ENCODE assay signal across 17 cellular contexts in genomic region chr5:151026674-151027073, GRCh38. TPM values are rescaled to one million over a fixed set of nuclear protein-coding genes. Genes with fewer than 3 reads are reported as not detected.
DNase-seq lines count a peak whose midpoint lies in the region; ATAC-seq and TF ChIP-seq lines count a peak whose summit lies in the region.
"Had no signal": no experiment of that assay in that cellular context is flagged by ENCODE, and none has a peak within 500 bp of the region (broad histone marks: within the 10 kb centered on the region; RNA-seq: fewer than 3 reads in every experiment).

No MANE protein-coding gene starts in this region.

- H3K4me1 ChIP-seq in esophagus (ENCODE audit: control insufficient read depth in 2 of 2, insufficient read depth in 2 of 2, low read length in 1 of 2), result peaks cover 2 to 31% of the 10 kb centered on the region in 2 donors
- peaks cover 0 to 44% (median 17%) of the 10 kb centered on the region in 4 donors for H3K4me1 ChIP-seq in right lobe of liver
- peaks cover 28 to 73% (median 54%) of the 10 kb centered on the region in 4 donors for H3K4me1 ChIP-seq in stomach

- WGBS in esophagus, 2 donors, result 74 to 81% methylated on average over 7 of the region's 7 CpGs
- 44% methylated on average over 3 of the region's 7 CpGs for WGBS in right lobe of liver (ENCODE audit: insufficient coverage, low coverage, low lambda C conversion rate, missing lambda C conversion rate)
- WGBS in stomach, 5 donors, result 60 to 83% (median 72%) methylated on average over 7 of the region's 7 CpGs

- TF ChIP-seq CTCF in right lobe of liver (IDR thresholded peaks at IDR 0.05) (no peak), stomach (IDR thresholded peaks at IDR 0.05) (no peak), dorsolateral prefrontal cortex (IDR thresholded peaks at IDR 0.05 in 54 of 56, conservative IDR thresholded peaks at IDR 0.05 in 2 of 56; ENCODE audit: low read depth in 1 of 56, partially characterized antibody in 56 of 56) (no peak)

- peaks cover 35% of the 10 kb centered on the region for H3K4me1 Mint-ChIP-seq in activated T-helper 17 cell treated with anti-CD3 and anti-CD28 coated beads, Interleukin-2, amount 50 U/mL, for 72 hours
- H3K4me1 Mint-ChIP-seq: H9 had no signal

- H3K27me3 ChIP-seq in esophagus (ENCODE audit: control insufficient read depth in 1 of 2, insufficient read depth in 2 of 2, low read length in 2 of 2) (no peaks in the 10 kb centered on the region), right lobe of liver (no peaks in the 10 kb centered on the region), stomach (no peaks in the 10 kb centered on the region), dorsolateral prefrontal cortex (no peaks in the 10 kb centered on the region), MG63 (no peaks in the 10 kb centered on the region)
- H3K27me3 ChIP-seq: body of pancreas had no signal

- no peak for TF ChIP-seq EP300 in stomach (IDR thresholded peaks at IDR 0.05)

- H3K4me3 ChIP-seq in esophagus (ENCODE audit: low read depth in 1 of 2, low read length in 2 of 2) (no peak overlapping the region), right lobe of liver (no peak overlapping the region), stomach (peak overlapping the region in 2 of 4 donors; percentile 7 to 66), dorsolateral prefrontal cortex (no peak overlapping the region), MG63 (no peak overlapping the region)
- H3K4me3 ChIP-seq: body of pancreas had no signal

- no peak overlapping the region for H3K4me3 Mint-ChIP-seq in activated T-helper 17 cell treated with anti-CD3 and anti-CD28 coated beads, Interleukin-2, amount 50 U/mL, for 72 hours
- H3K4me3 Mint-ChIP-seq: H9 had no signal

- ATAC-seq in activated T-helper 17 cell treated with anti-CD3 and anti-CD28 coated beads, Interleukin-2, amount 50 U/mL, for 72 hours (replicated peaks), result no peak
- ATAC-seq in right lobe of liver, result peak in 2 of 4 donors; percentile 3 to 7
- ATAC-seq: body of pancreas, Panc1 had no signal

- peaks cover 11 to 49% of the 10 kb centered on the region in 2 donors for H3K36me3 ChIP-seq in esophagus (ENCODE audit: control insufficient read depth in 2 of 2, insufficient read depth in 2 of 2, low read length in 1 of 2)
- H3K36me3 ChIP-seq in right lobe of liver, result peaks cover 0 to 55% (median 28%) of the 10 kb centered on the region in 4 donors
- peaks cover 50 to 88% (median 70%) of the 10 kb centered on the region in 4 donors for H3K36me3 ChIP-seq in stomach
- peaks cover 32% of the 10 kb centered on the region for H3K36me3 ChIP-seq in MG63

- peaks cover 83% of the 10 kb centered on the region for H3K36me3 Mint-ChIP-seq in activated T-helper 17 cell treated with anti-CD3 and anti-CD28 coated beads, Interleukin-2, amount 50 U/mL, for 72 hours (ENCODE audit: low read depth)

- TF ChIP-seq POLR2A in right lobe of liver (IDR thresholded peaks at IDR 0.05), result peak; percentile 11
- no peak for TF ChIP-seq POLR2A in stomach (IDR thresholded peaks at IDR 0.05)

- peak overlapping the region; percentile 60 for H3K27ac Mint-ChIP-seq in activated T-helper 17 cell treated with anti-CD3 and anti-CD28 coated beads, Interleukin-2, amount 50 U/mL, for 72 hours
- H3K27ac Mint-ChIP-seq: H9 had no signal

- H3K9me3 Mint-ChIP-seq in activated T-helper 17 cell treated with anti-CD3 and anti-CD28 coated beads, Interleukin-2, amount 50 U/mL, for 72 hours, result no peaks in the 10 kb centered on the region
- H3K9me3 Mint-ChIP-seq: H9 had no signal

- intact Hi-C loops in right lobe of liver (cut with DNase I), result no loop called here
- intact Hi-C loops in stomach (cut with DNase I; ENCODE audit: low total_unique reads), result no loop called here
- intact Hi-C loops in dorsolateral prefrontal cortex (cut with DNase I), result no loop called here

- H3K27ac ChIP-seq in esophagus (ENCODE audit: low read depth in 2 of 2, low read length in 1 of 2) (peak overlapping the region; percentile 12 to 44), right lobe of liver (peak overlapping the region; percentile 17 to 48 (median 21)), stomach (peak overlapping the region in 4 of 5 donors; percentile 57 to 88 (median 84)), dorsolateral prefrontal cortex (peak overlapping the region in 3 of 59 donors; percentile 8 to 44 (median 36))

- no peaks in the 10 kb centered on the region for H3K27me3 Mint-ChIP-seq in activated T-helper 17 cell treated with anti-CD3 and anti-CD28 coated beads, Interleukin-2, amount 50 U/mL, for 72 hours

- peak in 1 of 3 donors; percentile 43 for DNase-seq in right lobe of liver
- no peak for DNase-seq in stomach
- no peak for DNase-seq in central memory CD4-positive, alpha-beta T cell
- DNase-seq in dorsolateral prefrontal cortex, result no peak
- no peak for DNase-seq in MG63
- DNase-seq: activated effector memory CD4-positive, alpha-beta T cell treated with anti-CD3 and anti-CD28 coated beads, Interleukin-2, amount 50 U/mL, for 16 hours; AML-193; body of pancreas; effector CD8-positive, alpha-beta T cell; GF-D8; H9; NCI-H2081 treated with DMSO at 0.1 percent for 48 hours; NCI-H748 treated with DMSO at 0.1 percent for 48 hours; stimulated activated naive CD4-positive, alpha-beta T cell had no signal

- H3K9me3 ChIP-seq in esophagus (ENCODE audit: control insufficient read depth in 2 of 2, insufficient read depth in 1 of 2, low read depth in 1 of 2, low read length in 1 of 2) (no peaks in the 10 kb centered on the region), right lobe of liver (no peaks in the 10 kb centered on the region), stomach (no peaks in the 10 kb centered on the region), MG63 (no peaks in the 10 kb centered on the region)
- H3K9me3 ChIP-seq: body of pancreas had no signal

RNA-seq across cellular contexts. Expression of gene GPX3, which starts 6.3 kb away (rescaled TPM):
- total RNA-seq in activated T-helper 17 cell treated with anti-CD3 and anti-CD28 coated beads, Interleukin-2, amount 50 U/mL, for 72 hours, result not detected
- polyA plus RNA-seq in esophagus (100 to 1,000 TPM; 143 to 277 TPM), stomach (100 to 1,000 TPM; 232 to 715 (median 360) TPM)
- total RNA-seq in right lobe of liver (100 to 1,000 TPM; 192 to 869 (median 343) TPM), stomach (100 to 1,000 TPM in 4 of 5 donors, 10 to 100 TPM in 1; 70.5 to 828 (median 245) TPM), dorsolateral prefrontal cortex (100 to 1,000 TPM in 5 of 120 experiments, 10 to 100 TPM in 115; 15.1 to 151 (median 46.9) TPM)
- 2.3 and 5.6 TPM in 2 replicates for total RNA-seq in MG63 (2014; rRNA removed; shearing (Covaris generic); ENCODE audit: low replicate concordance)

RNA-seq across cellular contexts. Expression of gene TNIP1, which starts 54.2 kb away (rescaled TPM):
- 100 to 1,000 TPM; 316 to 609 TPM for total RNA-seq in activated T-helper 17 cell treated with anti-CD3 and anti-CD28 coated beads, Interleukin-2, amount 50 U/mL, for 72 hours
- 100 to 1,000 TPM in 1 of 2 donors, 10 to 100 TPM in 1; 68.3 to 140 TPM for polyA plus RNA-seq in esophagus
- total RNA-seq in right lobe of liver, result 100 to 1,000 TPM in 1 of 6 experiments, 10 to 100 TPM in 5; 70.1 to 155 (median 79.1) TPM
- 100 to 1,000 TPM in 3 of 5 donors, 10 to 100 TPM in 2; 67.4 to 136 (median 118) TPM for total RNA-seq in stomach
- polyA plus RNA-seq in stomach, result 100 to 1,000 TPM in 1 of 3 donors, 10 to 100 TPM in 2; 45.1 to 122 (median 90.8) TPM
- total RNA-seq in dorsolateral prefrontal cortex, result 10 to 100 TPM; 39.3 to 76.8 (median 57.4) TPM
- 74.2 and 76.6 TPM in 2 replicates for total RNA-seq in MG63 (2014; rRNA removed; shearing (Covaris generic); ENCODE audit: low replicate concordance)
